Comparison of ENCODE assay signal across 25 cellular contexts in genomic region chr16:61831351-61831933, GRCh38.
DNase-seq lines count a peak whose midpoint lies in the region; ATAC-seq, FAIRE-seq and TF ChIP-seq lines count a peak whose summit lies in the region.
"Had no signal": no experiment of that assay in that cellular context is flagged by ENCODE, and none has a peak within 500 bp of the region (broad histone marks: within the 10 kb centered on the region; RNA-seq: fewer than 3 reads in every experiment).

No MANE protein-coding gene starts in this region.

- no peaks in the 10 kb centered on the region for H3K27me3 Mint-ChIP-seq in astrocyte (ENCODE audit: low read depth, unreplicated experiment)
- H3K27me3 Mint-ChIP-seq: B cell; CD4-positive, CD25-positive, alpha-beta regulatory T cell had no signal

- H4K20me1 ChIP-seq in astrocyte (ENCODE audit: insufficient read depth, low read length) (no peaks in the 10 kb centered on the region), neural cell (ENCODE audit: insufficient read depth) (no peaks in the 10 kb centered on the region), OCI-LY7 (ENCODE audit: insufficient read depth, low read length) (no peaks in the 10 kb centered on the region)
- H4K20me1 ChIP-seq: BLaER1 had no signal

- no peak for ATAC-seq in HG03460 (IDR thresholded peaks at IDR 0.05; ENCODE audit: unreplicated experiment)
- ATAC-seq: A549; CD8-positive, alpha-beta T cell had no signal

- DNase-seq in LHCN-M2 (ENCODE audit: low read depth), result peak; percentile 77
- DNase-seq in astrocyte (ENCODE audit: low read depth), result peak; percentile 18
- peak; percentile 26 for DNase-seq in fibroblast of pulmonary artery (ENCODE audit: low read depth)
- no peak for DNase-seq in OCI-LY7 (ENCODE audit: low spot score)
- no peak for DNase-seq in medulla oblongata (ENCODE audit: extremely low spot score)
- DNase-seq in Ammon's horn (ENCODE audit: low spot score), result no peak
- DNase-seq: 8988T; ACHN; Caco-2; CD4-positive, CD25-positive, alpha-beta regulatory T cell; CD8-positive, alpha-beta T cell; DMS153; DND-41; GM23248; H7; HCEC 1CT had no signal

- H3K9ac ChIP-seq in astrocyte (ENCODE audit: low read length) (no peak overlapping the region), neural cell (ENCODE audit: low read length) (no peak overlapping the region)
- H3K9ac ChIP-seq: BLaER1, GM23248 had no signal

- H3K4me1 ChIP-seq in astrocyte (ENCODE audit: insufficient read depth, low read length) (no peaks in the 10 kb centered on the region), OCI-LY7 (ENCODE audit: insufficient read depth, low read length, poor library complexity, severe bottlenecking) (no peaks in the 10 kb centered on the region)
- H3K4me1 ChIP-seq: A549, Caco-2 had no signal

- H2AFZ ChIP-seq in astrocyte (ENCODE audit: low read depth, low read length) (no peak overlapping the region), neural cell (ENCODE audit: low read depth, low read length) (no peak overlapping the region), OCI-LY7 (ENCODE audit: low read length) (no peak overlapping the region)
- H2AFZ ChIP-seq: GM23248 had no signal

- H3K4me2 ChIP-seq in astrocyte (ENCODE audit: low read length), result no peak overlapping the region
- no peak overlapping the region for H3K4me2 ChIP-seq in neural cell (ENCODE audit: low read length)
- H3K4me2 ChIP-seq in OCI-LY7 (ENCODE audit: low read length), result no peak overlapping the region
- H3K4me2 ChIP-seq: A549, BLaER1 had no signal

- no TSS peak for BruUV-seq in OCI-LY7 (replicated peaks; lab: Mats Ljungman, UMichigan)

- TF ChIP-seq RAD21 in neural cell (conservative IDR thresholded peaks at IDR 0.05), result no peak

- H3K27me3 ChIP-seq in astrocyte (ENCODE audit: insufficient read depth, low read length), result no peaks in the 10 kb centered on the region
- no peaks in the 10 kb centered on the region for H3K27me3 ChIP-seq in neural cell (ENCODE audit: insufficient read depth, low read depth, low read length)
- H3K27me3 ChIP-seq: BLaER1 had no signal

- peaks cover 8% of the 10 kb centered on the region for H3F3A ChIP-seq in neural cell (ENCODE audit: insufficient read depth, low read length, poor library complexity, severe bottlenecking)

- no peak for FAIRE-seq in astrocyte (lab: Jason Lieb, UNC)
- FAIRE-seq: A549, G401.6, GM12892, H1 had no signal

- H3K79me2 ChIP-seq in astrocyte (ENCODE audit: insufficient read depth, low read length) (no peaks in the 10 kb centered on the region), neural cell (replicated peaks; ENCODE audit: insufficient read depth, low read length) (no peaks in the 10 kb centered on the region), OCI-LY7 (ENCODE audit: insufficient read depth, low read depth, low read length) (no peaks in the 10 kb centered on the region)

- H3K4me3 Mint-ChIP-seq in astrocyte (ENCODE audit: unreplicated experiment), result no peak overlapping the region
- H3K4me3 Mint-ChIP-seq: B cell; CD4-positive, CD25-positive, alpha-beta regulatory T cell; CD8-positive, alpha-beta T cell had no signal

- no peaks in the 10 kb centered on the region for H3K9me2 ChIP-seq in neural cell (ENCODE audit: insufficient read depth, low read length)
- H3K9me2 ChIP-seq in OCI-LY7 (ENCODE audit: insufficient read depth, low read length), result no peaks in the 10 kb centered on the region

- intact Hi-C loops in OCI-LY7 (cut with micrococcal nuclease; ENCODE audit: unreplicated experiment), result no loop called here

- no peaks in the 10 kb centered on the region for H3K9me3 Mint-ChIP-seq in astrocyte (ENCODE audit: unreplicated experiment)

- TF ChIP-seq CTCF in astrocyte (IDR thresholded peaks at IDR 0.05; ENCODE audit: insufficient read depth, low read depth, low read length) (no peak), fibroblast of pulmonary artery (IDR thresholded peaks at IDR 0.05; ENCODE audit: low read length, missing control alignments) (no peak), neural cell (IDR thresholded peaks at IDR 0.05; ENCODE audit: poor library complexity, severe bottlenecking) (no peak), OCI-LY7 (conservative IDR thresholded peaks at IDR 0.05; ENCODE audit: low read length) (no peak)

- TF ChIP-seq EP300 in neural cell (conservative IDR thresholded peaks at IDR 0.05; ENCODE audit: poor library complexity, severe bottlenecking), result peak; percentile 94

- H3K9me3 ChIP-seq in astrocyte (ENCODE audit: insufficient read depth, low read depth, low read length) (no peaks in the 10 kb centered on the region), neural cell (ENCODE audit: low read length) (no peaks in the 10 kb centered on the region), OCI-LY7 (ENCODE audit: low read length) (no peaks in the 10 kb centered on the region)
- H3K9me3 ChIP-seq: A549, BLaER1, Caco-2 had no signal

- POLR2A ChIA-PET in OCI-LY7 (lab: Charles Lee), result interaction anchor here (0.8 kb wide), 1 partner anchor 12 kb away, joined by 3 read pairs; no protein-coding TSS in a partner anchor

- no peaks in the 10 kb centered on the region for H3K36me3 Mint-ChIP-seq in astrocyte (ENCODE audit: low read depth, unreplicated experiment)
- H3K36me3 Mint-ChIP-seq: CD4-positive, CD25-positive, alpha-beta regulatory T cell; CD8-positive, alpha-beta T cell had no signal

- peaks cover 19% of the 10 kb centered on the region for H3K4me1 Mint-ChIP-seq in astrocyte (ENCODE audit: low read depth, unreplicated experiment)
- H3K4me1 Mint-ChIP-seq: B cell; CD4-positive, CD25-positive, alpha-beta regulatory T cell had no signal

- CTCF ChIA-PET in OCI-LY7 (lab: Charles Lee; ENCODE audit: unreplicated experiment), result no interaction called here

- H3K27ac ChIP-seq in astrocyte (ENCODE audit: low read depth, low read length) (no peak overlapping the region), neural cell (ENCODE audit: low read length) (peak overlapping the region; percentile 52), OCI-LY7 (ENCODE audit: low read depth, low read length, poor library complexity, severe bottlenecking) (no peak overlapping the region)
- H3K27ac ChIP-seq: A549, BLaER1, C4-2B, GM23248 had no signal

- H3K27ac Mint-ChIP-seq in astrocyte (ENCODE audit: unreplicated experiment), result no peak overlapping the region
- H3K27ac Mint-ChIP-seq: B cell; CD4-positive, CD25-positive, alpha-beta regulatory T cell; CD8-positive, alpha-beta T cell had no signal

- H3K36me3 ChIP-seq in astrocyte (ENCODE audit: insufficient read depth, low read length), result no peaks in the 10 kb centered on the region
- H3K36me3 ChIP-seq in neural cell (ENCODE audit: insufficient read depth, low read length), result no peaks in the 10 kb centered on the region
- no peaks in the 10 kb centered on the region for H3K36me3 ChIP-seq in OCI-LY7 (ENCODE audit: insufficient read depth, low read length)
- H3K36me3 ChIP-seq: BLaER1 had no signal

- no peak overlapping the region for H3K4me3 ChIP-seq in astrocyte (ENCODE audit: insufficient read depth, low read depth, low read length)
- H3K4me3 ChIP-seq in fibroblast of pulmonary artery (replicated peaks; ENCODE audit: low read depth, low read length), result no peak overlapping the region
- no peak overlapping the region for H3K4me3 ChIP-seq in neural cell (ENCODE audit: low read length)
- H3K4me3 ChIP-seq in OCI-LY7 (ENCODE audit: low read depth, low read length, poor library complexity, severe bottlenecking), result no peak overlapping the region
- H3K4me3 ChIP-seq: A549, BLaER1, GM23248 had no signal

TF ChIP-seq in neural cell, 6 proteins besides CTCF, POLR2A, EP300 and RAD21:
- TF ChIP-seq SMC3 (conservative IDR thresholded peaks at IDR 0.05; ENCODE audit: poor library complexity) (no peak), REST (IDR thresholded peaks at IDR 0.05; ENCODE audit: borderline replicate concordance) (peak; percentile 44), MXI1 (conservative IDR thresholded peaks at IDR 0.05; ENCODE audit: poor library complexity, severe bottlenecking) (no peak), POLR2AphosphoS5 (IDR thresholded peaks at IDR 0.05) (peak; percentile 75)

Comparison
In these comparisons a context has a peak if more than half of its experiments do, and no peak if none do; other contexts are left out.
1. DNase-seq: peak in LHCN-M2 (single experiment), astrocyte (single experiment) and fibroblast of pulmonary artery (single experiment); none in OCI-LY7 (single experiment), medulla oblongata (single experiment) and Ammon's horn (single experiment).